In the genomic region with DNA sequence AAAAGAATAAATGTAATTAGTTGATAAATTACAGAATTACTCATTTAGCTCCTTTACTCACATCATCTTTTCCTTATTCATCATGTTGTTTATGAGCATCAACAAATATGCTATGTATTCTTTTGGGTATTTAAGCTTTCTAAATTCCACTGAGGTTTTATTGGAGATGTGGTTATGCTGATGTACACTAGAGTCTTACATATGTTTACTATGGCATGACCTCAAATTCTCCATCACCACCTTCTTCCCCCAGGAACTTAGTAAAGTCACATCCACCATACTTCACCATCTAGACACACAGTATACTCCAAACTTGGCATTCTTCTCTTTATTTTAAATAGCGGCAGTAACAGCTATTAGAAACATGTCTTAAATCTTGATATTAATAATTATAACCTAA, we compare ENCODE assay signal across 17 cellular contexts.
DNase-seq lines count a peak whose midpoint lies in the region; ATAC-seq and TF ChIP-seq lines count a peak whose summit lies in the region.
"Had no signal": no experiment of that assay in that cellular context is flagged by ENCODE, and none has a peak within 500 bp of the region (broad histone marks: within the 10 kb centered on the region; RNA-seq: fewer than 3 reads in every experiment).

No MANE protein-coding gene starts in this region.

- H3K9me3 ChIP-seq in IMR-90 (ENCODE audit: control insufficient read depth, insufficient read depth, low read length) (no peaks in the 10 kb centered on the region), osteoblast (ENCODE audit: low read depth, low read length) (no peaks in the 10 kb centered on the region)
- H3K9me3 ChIP-seq: SK-N-SH had no signal

- no peak overlapping the region for H4K91ac ChIP-seq in IMR-90 (ENCODE audit: insufficient read depth, low read depth, low read length)

- no peak for TF ChIP-seq CTCF in AG09309 (IDR thresholded peaks at IDR 0.05; ENCODE audit: control insufficient read depth, insufficient read depth, low read depth, low read length, missing control alignments)
- no peak for TF ChIP-seq CTCF in IMR-90 (conservative IDR thresholded peaks at IDR 0.05; ENCODE audit: low read depth, low read length)
- TF ChIP-seq CTCF in chondrocyte (IDR thresholded peaks at IDR 0.05): no peak
- no peak for TF ChIP-seq CTCF in osteoblast (IDR thresholded peaks at IDR 0.05; ENCODE audit: extremely low read depth, low read depth, low read length)
- no peak for TF ChIP-seq CTCF in GM20000 (IDR thresholded peaks at IDR 0.05; ENCODE audit: extremely low read depth, missing control alignments)

- peaks cover 12% of the 10 kb centered on the region for H3K79me2 ChIP-seq in osteoblast (ENCODE audit: insufficient read depth, low read length)

- H3K56ac ChIP-seq in IMR-90 (ENCODE audit: extremely low read depth, insufficient read depth, low read length): no peak overlapping the region

- dilution Hi-C loops in IMR-90 (cut with HindIII; ENCODE audit: low sequenced_read_pairs, unreplicated experiment): no loop called here

- in situ Hi-C loops in IMR-90 (cut with MboI; ENCODE audit: low sequenced_read_pairs): no loop called here

- H3K14ac ChIP-seq in IMR-90 (replicated peaks; ENCODE audit: low read depth, low read length): no peak overlapping the region

- H3K4me3 ChIP-seq in AG09309 (ENCODE audit: control insufficient read depth, low read depth, low read length): no peak overlapping the region
- no peak overlapping the region for H3K4me3 ChIP-seq in IMR-90 (ENCODE audit: insufficient read depth, low read depth, low read length)
- no peak overlapping the region for H3K4me3 ChIP-seq in osteoblast (ENCODE audit: insufficient read depth, low read length)
- H3K4me3 ChIP-seq: BLaER1 had no signal

- H2BK15ac ChIP-seq in IMR-90 (ENCODE audit: low read depth, low read length): no peak overlapping the region

- no CpG with 5 or more reads among the region's 1 CpG for WGBS in IMR-90 (ENCODE audit: extremely low coverage in 2 of 2, insufficient read length in 1 of 2), 2 experiments

- no peaks in the 10 kb centered on the region for H3K27me3 Mint-ChIP-seq in chondrocyte (ENCODE audit: low read depth)
- H3K27me3 Mint-ChIP-seq: CD8-positive, alpha-beta memory T cell had no signal

- no peak overlapping the region for H3K27ac ChIP-seq in IMR-90 (ENCODE audit: insufficient read depth, low read length)
- H3K27ac ChIP-seq in osteoblast (ENCODE audit: low read depth, low read length): no peak overlapping the region
- H3K27ac ChIP-seq: BLaER1 had no signal

- no peak overlapping the region for H3K9ac ChIP-seq in IMR-90 (ENCODE audit: low read depth, low read length)
- H3K9ac ChIP-seq: BLaER1, SK-N-SH had no signal

- no peak for TF ChIP-seq POLR2A in IMR-90 (IDR thresholded peaks at IDR 0.05; ENCODE audit: low read depth, low read length)

- no peaks in the 10 kb centered on the region for H3K27me3 ChIP-seq in IMR-90 (ENCODE audit: control insufficient read depth, insufficient read depth, low read length)
- H3K27me3 ChIP-seq in osteoblast (ENCODE audit: insufficient read depth, low read length): no peaks in the 10 kb centered on the region
- H3K27me3 ChIP-seq: BLaER1 had no signal

- BruUV-seq in IMR-90 (replicated peaks; lab: Mats Ljungman, UMichigan): no TSS peak

- H2BK20ac ChIP-seq in IMR-90 (ENCODE audit: low read depth, low read length): no peak overlapping the region

- no peak for TF ChIP-seq RAD21 in IMR-90 (IDR thresholded peaks at IDR 0.05; ENCODE audit: low read length)

- H3K18ac ChIP-seq in IMR-90 (ENCODE audit: low read depth, low read length): no peak overlapping the region

- H3K9me3 Mint-ChIP-seq in chondrocyte (ENCODE audit: low read depth): peaks cover 6% of the 10 kb centered on the region
- H3K9me3 Mint-ChIP-seq: CD8-positive, alpha-beta memory T cell; H9 had no signal

- H4K20me1 ChIP-seq in IMR-90 (ENCODE audit: insufficient read depth, low read length) (no peaks in the 10 kb centered on the region), osteoblast (ENCODE audit: insufficient read depth, low read length) (peaks cover 8% of the 10 kb centered on the region)
- H4K20me1 ChIP-seq: BLaER1 had no signal

- H3K27ac Mint-ChIP-seq in chondrocyte (ENCODE audit: unreplicated experiment): peak overlapping the region; percentile 50
- H3K27ac Mint-ChIP-seq: H9 had no signal

- peaks cover 39% of the 10 kb centered on the region for H3K4me1 Mint-ChIP-seq in chondrocyte (ENCODE audit: low read depth)
- H3K4me1 Mint-ChIP-seq: CD8-positive, alpha-beta memory T cell; H9 had no signal

- CTCF ChIA-PET in IMR-90 (lab: Yijun Ruan, JAX): interaction anchor here (1.4 kb wide), 1 partner anchor 29 kb away, joined by 5 read pairs; no protein-coding TSS in a partner anchor

- intact Hi-C loops in IMR-90 (cut with micrococcal nuclease): no loop called here

- H2BK5ac ChIP-seq in IMR-90 (ENCODE audit: low read depth, low read length, poor library complexity, severe bottlenecking): no peak overlapping the region

- H3K79me1 ChIP-seq in IMR-90 (ENCODE audit: low read depth in 1 of 2, low read length in 2 of 2): peaks cover 0 to 6% of the 10 kb centered on the region in 2 experiments; a peak in 1 of 4 replicates

- H4K5ac ChIP-seq in IMR-90 (ENCODE audit: low read depth, low read length): no peak overlapping the region

- no peak overlapping the region for H2BK120ac ChIP-seq in IMR-90 (ENCODE audit: low read depth, low read length)

- H2AFZ ChIP-seq in IMR-90 (replicated peaks; ENCODE audit: low read length, poor library complexity) (no peak overlapping the region), osteoblast (ENCODE audit: low read length) (no peak overlapping the region)

- no peak overlapping the region for H4K8ac ChIP-seq in IMR-90 (ENCODE audit: low read depth in 2 of 2, low read length in 2 of 2)

- no peak overlapping the region for H2AK5ac ChIP-seq in IMR-90 (ENCODE audit: low read depth, low read length)

- H3K9me1 ChIP-seq in IMR-90 (ENCODE audit: insufficient read depth, low read length): no peaks in the 10 kb centered on the region; the same call in 1 of the 2 replicates

- H3K23ac ChIP-seq in IMR-90 (ENCODE audit: low read depth, low read length): no peak overlapping the region

- H2AK9ac ChIP-seq in IMR-90 (replicated peaks; ENCODE audit: low read depth, low read length, poor library complexity): no peak overlapping the region

- ATAC-seq in IMR-90 (ENCODE audit: low read depth): peak; percentile 80
- no peak for ATAC-seq in HG03571 (IDR thresholded peaks at IDR 0.05; ENCODE audit: unreplicated experiment)
- ATAC-seq: Right ventricle myocardium inferior had no signal

- H3K4me2 ChIP-seq in IMR-90 (ENCODE audit: low read depth, low read length) (no peak overlapping the region), osteoblast (ENCODE audit: insufficient read depth, low read length) (no peak overlapping the region)
- H3K4me2 ChIP-seq: BLaER1, SK-N-SH had no signal

- H3K36me3 Mint-ChIP-seq in chondrocyte (ENCODE audit: low read depth): peaks cover 16% of the 10 kb centered on the region

- no peak overlapping the region for H3K4me3 Mint-ChIP-seq in chondrocyte (ENCODE audit: unreplicated experiment)
- H3K4me3 Mint-ChIP-seq: CD8-positive, alpha-beta memory T cell; H9 had no signal

- POLR2A ChIA-PET in IMR-90 (lab: Charles Lee; ENCODE audit: unreplicated experiment): interaction anchor here (0.5 to 0.6 kb wide), 2 partner anchors 67 to 110 kb away, joined by 3 to 4 read pairs; no protein-coding TSS in a partner anchor

- H3K36me3 ChIP-seq in IMR-90 (ENCODE audit: control insufficient read depth, insufficient read depth, low read length): peaks cover 4% of the 10 kb centered on the region
- H3K36me3 ChIP-seq in osteoblast (ENCODE audit: insufficient read depth, low read length): peaks cover 8% of the 10 kb centered on the region

- H3K4ac ChIP-seq in IMR-90 (ENCODE audit: low read depth, low read length): no peak overlapping the region

- DNase-seq in AG09309 (ENCODE audit: low read depth): peak; percentile 11
- DNase-seq in IMR-90: peak; percentile 51
- no peak for DNase-seq in chondrocyte (ENCODE audit: low spot score)
- DNase-seq in osteoblast (ENCODE audit: insufficient read length, low spot score, missing footprints): peak; percentile 25
- DNase-seq in stimulated activated naive CD4-positive, alpha-beta T cell (lab: John Stamatoyannopoulos, UW): no peak
- DNase-seq in GM19240 (ENCODE audit: insufficient read length, low spot score): no peak
- DNase-seq in GM20000 (ENCODE audit: low spot score): no peak
- DNase-seq: CD8-positive, alpha-beta memory T cell; H9; KBM-7; NCI-H1048; NCI-H1694; NCI-H69; SK-N-SH had no signal

- H3K4me1 ChIP-seq in IMR-90 (ENCODE audit: control insufficient read depth, insufficient read depth, low read length) (peaks cover 2% of the 10 kb centered on the region; the same call in 1 of the 2 replicates), osteoblast (ENCODE audit: insufficient read depth, low read length) (peaks cover 27% of the 10 kb centered on the region)
- H3K4me1 ChIP-seq: BLaER1 had no signal

TF ChIP-seq in IMR-90, 13 proteins besides CTCF, POLR2A, EP300 and RAD21 (continues in another document):
- TF ChIP-seq FOS (IDR thresholded peaks at IDR 0.05; ENCODE audit: low read depth, low read length): no peak
- TF ChIP-seq MAZ (IDR thresholded peaks at IDR 0.05; ENCODE audit: borderline replicate concordance, low read depth, low read length): no peak
- no peak for TF ChIP-seq CHD1 (IDR thresholded peaks at IDR 0.05; ENCODE audit: low read depth, low read length)
- TF ChIP-seq, protein P1, sequence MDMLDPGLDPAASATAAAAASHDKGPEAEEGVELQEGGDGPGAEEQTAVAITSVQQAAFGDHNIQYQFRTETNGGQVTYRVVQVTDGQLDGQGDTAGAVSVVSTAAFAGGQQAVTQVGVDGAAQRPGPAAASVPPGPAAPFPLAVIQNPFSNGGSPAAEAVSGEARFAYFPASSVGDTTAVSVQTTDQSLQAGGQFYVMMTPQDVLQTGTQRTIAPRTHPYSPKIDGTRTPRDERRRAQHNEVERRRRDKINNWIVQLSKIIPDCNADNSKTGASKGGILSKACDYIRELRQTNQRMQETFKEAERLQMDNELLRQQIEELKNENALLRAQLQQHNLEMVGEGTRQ (IDR thresholded peaks at IDR 0.05; ENCODE audit: low read depth, low read length): no peak
- no peak for TF ChIP-seq MXI1 (IDR thresholded peaks at IDR 0.05; ENCODE audit: borderline replicate concordance, low read depth, low read length)
- TF ChIP-seq RFX5 (IDR thresholded peaks at IDR 0.05; ENCODE audit: low read depth, low read length): no peak
- TF ChIP-seq BHLHE40 (IDR thresholded peaks at IDR 0.05; ENCODE audit: low read depth, low read length): no peak
- TF ChIP-seq MAFK (IDR thresholded peaks at IDR 0.05; ENCODE audit: low read depth, low read length): no peak
- TF ChIP-seq RCOR1 (IDR thresholded peaks at IDR 0.05; ENCODE audit: insufficient replicate concordance, low read length): no peak
- no peak for TF ChIP-seq NFE2L2 (IDR thresholded peaks at IDR 0.05; ENCODE audit: low read depth, low read length)
- no peak for TF ChIP-seq SMC3 (IDR thresholded peaks at IDR 0.05; ENCODE audit: low read depth, low read length)
- no peak for TF ChIP-seq CEBPB (IDR thresholded peaks at IDR 0.05; ENCODE audit: low read depth, low read length)

Comparison
In these comparisons a context has a peak if more than half of its experiments do, and no peak if none do; other contexts are left out.
1. DNase-seq: peak in AG09309 (single experiment), IMR-90 (single experiment) and osteoblast (single experiment); none in chondrocyte (single experiment), stimulated activated naive CD4-positive, alpha-beta T cell (0 of 6), GM19240 (single experiment) and GM20000 (single experiment).